Comparison of ENCODE assay signal across 11 cellular contexts in genomic region chr12:11797317-11797913, GRCh38.
DNase-seq lines count a peak whose midpoint lies in the region; TF ChIP-seq lines count a peak whose summit lies in the region.
"Had no signal": no experiment of that assay in that cellular context is flagged by ENCODE, and none has a peak within 500 bp of the region (broad histone marks: within the 10 kb centered on the region; RNA-seq: fewer than 3 reads in every experiment).

No MANE protein-coding gene starts in this region.

- H3K36me3 ChIP-seq in duodenal mucosa (ENCODE audit: control insufficient read depth in 1 of 2, insufficient read depth in 2 of 2, low read length in 2 of 2) (peaks cover 0 to 3% of the 10 kb centered on the region in 2 donors), osteoblast (ENCODE audit: insufficient read depth, low read length) (no peaks in the 10 kb centered on the region), prostate gland (no peaks in the 10 kb centered on the region), tibial nerve (no peaks in the 10 kb centered on the region), vagina (no peaks in the 10 kb centered on the region)

- H3K27me3 ChIP-seq in duodenal mucosa (ENCODE audit: control insufficient read depth in 1 of 2, insufficient read depth in 2 of 2, low read length in 2 of 2) (no peaks in the 10 kb centered on the region), osteoblast (ENCODE audit: insufficient read depth, low read length) (no peaks in the 10 kb centered on the region), prostate gland (replicated peaks; ENCODE audit: insufficient read depth) (no peaks in the 10 kb centered on the region), tibial nerve (no peaks in the 10 kb centered on the region), vagina (no peaks in the 10 kb centered on the region)

- WGBS in prostate gland, result 63% methylated on average over 5 of the region's 5 CpGs
- WGBS in tibial nerve, 2 donors, result 63 to 67% methylated on average over 5 of the region's 5 CpGs

- TF ChIP-seq CTCF in osteoblast (IDR thresholded peaks at IDR 0.05; ENCODE audit: extremely low read depth, low read depth, low read length) (no peak), prostate gland (IDR thresholded peaks at IDR 0.05) (no peak), tibial nerve (IDR thresholded peaks at IDR 0.05) (no peak), vagina (IDR thresholded peaks at IDR 0.05) (no peak)

- no peak overlapping the region for H3K9ac ChIP-seq in duodenal mucosa (ENCODE audit: low read depth in 1 of 2, low read length in 2 of 2)

- H4K20me1 ChIP-seq in osteoblast (ENCODE audit: insufficient read depth, low read length), result no peaks in the 10 kb centered on the region

- H3K27ac ChIP-seq in duodenal mucosa (ENCODE audit: low read depth, low read length) (peak overlapping the region; percentile 22), osteoblast (ENCODE audit: low read depth, low read length) (peak overlapping the region; percentile 91), prostate gland (no peak overlapping the region), tibial nerve (peak overlapping the region in 1 of 4 donors; percentile 34), vagina (no peak overlapping the region)

- H3K4me2 ChIP-seq in osteoblast (ENCODE audit: insufficient read depth, low read length), result peak overlapping the region; percentile 47

- H3K4me1 ChIP-seq in duodenal mucosa (ENCODE audit: control insufficient read depth in 1 of 2, insufficient read depth in 2 of 2, low read length in 2 of 2) (peaks cover 25 to 36% of the 10 kb centered on the region in 2 donors), osteoblast (ENCODE audit: insufficient read depth, low read length) (peaks cover 62% of the 10 kb centered on the region), prostate gland (replicated peaks) (peaks cover 7% of the 10 kb centered on the region), tibial nerve (peaks cover 0 to 21% (median 6%) of the 10 kb centered on the region in 4 donors), vagina (peaks cover 23% of the 10 kb centered on the region)

- peaks cover 19% of the 10 kb centered on the region for H3K79me2 ChIP-seq in osteoblast (ENCODE audit: insufficient read depth, low read length)

- intact Hi-C loops in prostate gland (cut with DNase I) (loop anchor here (10.0 kb wide), 1 partner anchor 143 kb away; no protein-coding TSS in a partner anchor), vagina (cut with DNase I) (no loop called here)

- peak; percentile 56 for DNase-seq in CMK (ENCODE audit: low read depth)
- DNase-seq in NCI-H226, result peak; percentile 75
- no peak for DNase-seq in osteoblast (ENCODE audit: insufficient read length, low spot score, missing footprints)
- no peak for DNase-seq in prostate gland (ENCODE audit: low spot score)
- DNase-seq in cerebellar nuclear complex (lab: John Stamatoyannopoulos, UW), result no peak
- DNase-seq in tibial nerve (ENCODE audit: low spot score in 2 of 2), result no peak
- no peak for DNase-seq in vagina (ENCODE audit: extremely low spot score in 2 of 2)
- DNase-seq: NCI-H2081 treated with DMSO at 0.1 percent for 48 hours; posterior cingulate gyrus; stimulated activated naive CD8-positive, alpha-beta T cell treated with anti-CD3 and anti-CD28 coated beads, Interleukin-15, amount 100 ng/mL, for 72 hours had no signal

- no peak for TF ChIP-seq EP300 in tibial nerve (IDR thresholded peaks at IDR 0.05)

- TF ChIP-seq POLR2A in prostate gland (IDR thresholded peaks at IDR 0.05), result no peak
- TF ChIP-seq POLR2A in tibial nerve (IDR thresholded peaks at IDR 0.05), result no peak
- no peak for TF ChIP-seq POLR2A in vagina (IDR thresholded peaks at IDR 0.05)

- no peak overlapping the region for H2AFZ ChIP-seq in osteoblast (ENCODE audit: low read length)

- H3K9me3 ChIP-seq in duodenal mucosa (ENCODE audit: control insufficient read depth in 1 of 2, low read length in 2 of 2), result no peaks in the 10 kb centered on the region
- H3K9me3 ChIP-seq in osteoblast (ENCODE audit: low read depth, low read length), result no peaks in the 10 kb centered on the region
- no peaks in the 10 kb centered on the region for H3K9me3 ChIP-seq in prostate gland
- no peaks in the 10 kb centered on the region for H3K9me3 ChIP-seq in tibial nerve
- H3K9me3 ChIP-seq in vagina, result no peaks in the 10 kb centered on the region

- H3K4me3 ChIP-seq in duodenal mucosa (ENCODE audit: low read depth in 1 of 2, low read length in 2 of 2) (no peak overlapping the region), osteoblast (ENCODE audit: insufficient read depth, low read length) (no peak overlapping the region), prostate gland (no peak overlapping the region), tibial nerve (no peak overlapping the region), vagina (no peak overlapping the region)

Comparison
In these comparisons a context has a peak if more than half of its experiments do, and no peak if none do; other contexts are left out.
1. DNase-seq: peak in CMK (single experiment) and NCI-H226 (single experiment); none in osteoblast (single experiment), prostate gland (single experiment), cerebellar nuclear complex (0 of 2), tibial nerve (0 of 2) and vagina (0 of 2).
2. H3K27ac ChIP-seq: peak in duodenal mucosa (single experiment) and osteoblast (single experiment); none in prostate gland (0 of 2) and vagina (single experiment).